1 cellular context compared by ENCODE assay signal in genomic region chr11:44527476-44527875, GRCh38.
TF ChIP-seq lines count a peak whose summit lies in the region.

No MANE protein-coding gene starts in this region.

TF ChIP-seq in GM23338, 12 proteins besides CTCF, POLR2A, EP300 and RAD21 (continued from another document):
- TF ChIP-seq ZNF462 (CRISPR knock-in tag; IDR thresholded peaks at IDR 0.05) (no peak), REST (IDR thresholded peaks at IDR 0.05; ENCODE audit: unreplicated experiment) (no peak), POLR2AphosphoS5 (IDR thresholded peaks at IDR 0.05; ENCODE audit: low read depth) (no peak), EZH2 (IDR thresholded peaks at IDR 0.05; ENCODE audit: low read depth, unreplicated experiment) (no peak)
TF ChIP-seq in GM23338: peak in this region for 0.
